Comparison of ENCODE assay signal across 28 cellular contexts in the genomic region with DNA sequence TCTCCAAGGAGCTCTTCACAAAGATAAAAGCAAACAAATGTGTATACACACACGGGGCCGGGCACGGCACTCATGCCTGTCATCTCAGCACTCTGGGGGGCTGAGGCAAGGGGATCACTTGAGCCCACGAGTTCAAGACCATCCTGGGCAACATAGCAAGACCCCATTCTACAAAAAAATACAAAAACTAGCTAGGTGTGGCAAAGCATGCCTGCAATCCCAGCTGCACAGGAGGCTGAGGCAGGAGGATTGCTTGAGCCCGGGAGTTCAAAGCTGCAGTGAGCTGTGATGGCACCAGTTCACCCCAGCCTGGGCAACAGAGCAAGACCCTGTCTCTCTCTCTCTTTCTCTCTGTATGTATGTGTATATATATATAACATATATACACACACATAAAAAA. TPM values are rescaled to one million over a fixed set of nuclear protein-coding genes. Genes with fewer than 3 reads are reported as not detected.
"Had no signal": no experiment of that assay in that cellular context is flagged by ENCODE, and none has a peak within 500 bp of the region (broad histone marks: within the 10 kb centered on the region; RNA-seq: fewer than 3 reads in every experiment).

No MANE protein-coding gene starts in this region.

- H3K4me3 Mint-ChIP-seq: activated naive CD8-positive, alpha-beta T cell treated with anti-CD3 and anti-CD28 coated beads for 36 hours; activated T-cell treated with anti-CD3 and anti-CD28 coated beads, Interleukin-2, amount 50 U/mL, for 4 hours; central memory CD8-positive, alpha-beta T cell; natural killer cell; stimulated activated memory B cell treated with anti-CD40 and anti-IgM and Interleukin-4, amounts not matched to agents 10 μg/mL and 1 μg/mL and 100 μg/mL, for 72 hours had no signal

- FAIRE-seq: colon, urothelium cell line had no signal

- DNase-seq: activated CD4-positive, alpha-beta T cell treated with anti-CD3 and anti-CD28 coated beads for 4 hours; activated CD4-positive, alpha-beta T cell treated with anti-CD3 and anti-CD28 coated beads, Interleukin-2, amount 50 U/mL, for 48 hours; activated CD4-positive, CD25-positive, alpha-beta regulatory T cell; activated CD8-positive, alpha-beta memory T cell treated with anti-CD3 and anti-CD28 coated beads, Interleukin-2, amount 50 U/mL, for 48 hours; activated naive CD4-positive, alpha-beta T cell treated with Interleukin-2 at 50 U/mL for 16 hours; activated naive CD8-positive, alpha-beta T cell treated with anti-CD3 and anti-CD28 coated beads for 36 hours; activated T-cell treated with anti-CD3 and anti-CD28 coated beads, Interleukin-2, amount 50 U/mL, for 4 hours; dorsolateral prefrontal cortex; gastrocnemius medialis; hippocampal formation; kidney glomerular epithelial cell; left ventricle myocardium inferior; mammary epithelial cell; midbrain; natural killer cell; sigmoid colon; stimulated activated CD4-positive, alpha-beta T cell treated with anti-CD3 and anti-CD28 coated beads, Interleukin-15, amount 100 ng/mL, for 24 hours; stomach had no signal

- H3K4me1 Mint-ChIP-seq: activated naive CD8-positive, alpha-beta T cell treated with anti-CD3 and anti-CD28 coated beads for 36 hours; central memory CD8-positive, alpha-beta T cell; stimulated activated memory B cell treated with anti-CD40 and anti-IgM and Interleukin-4, amounts not matched to agents 10 μg/mL and 1 μg/mL and 100 μg/mL, for 72 hours had no signal

- H3K36me3 ChIP-seq: breast epithelium had no signal

- ATAC-seq: activated T-cell treated with anti-CD3 and anti-CD28 coated beads, Interleukin-2, amount 50 U/mL, for 4 hours; gastrocnemius medialis; natural killer cell; stimulated activated memory B cell treated with anti-CD40 and anti-IgM and Interleukin-4, amounts not matched to agents 10 μg/mL and 1 μg/mL and 100 μg/mL, for 72 hours had no signal

- H3K4me1 ChIP-seq: breast epithelium, esophagus muscularis mucosa, gastrocnemius medialis, left ventricle myocardium inferior, sigmoid colon, stomach, suprapubic skin, tibial nerve had no signal

- H3K4me2 ChIP-seq: smooth muscle cell had no signal

- H3K9me3 ChIP-seq: breast epithelium, esophagus muscularis mucosa, gastrocnemius medialis, left ventricle myocardium inferior, sigmoid colon, stomach, suprapubic skin, tibial nerve had no signal

- H3K27ac ChIP-seq: breast epithelium, dorsolateral prefrontal cortex, esophagus muscularis mucosa, gastrocnemius medialis, left ventricle myocardium inferior, sigmoid colon, stomach, suprapubic skin, tibial nerve had no signal

- H3K36me3 Mint-ChIP-seq: activated naive CD8-positive, alpha-beta T cell treated with anti-CD3 and anti-CD28 coated beads for 36 hours; natural killer cell had no signal

- H3K4me3 ChIP-seq: breast epithelium, dorsolateral prefrontal cortex, esophagus muscularis mucosa, gastrocnemius medialis, left ventricle myocardium inferior, sigmoid colon, smooth muscle cell, stomach, suprapubic skin, tibial nerve had no signal

- H3K27me3 ChIP-seq: breast epithelium, dorsolateral prefrontal cortex, esophagus muscularis mucosa, gastrocnemius medialis, sigmoid colon, stomach, suprapubic skin, tibial nerve had no signal

- H3K9me3 Mint-ChIP-seq: activated naive CD8-positive, alpha-beta T cell treated with anti-CD3 and anti-CD28 coated beads for 36 hours; activated T-cell treated with anti-CD3 and anti-CD28 coated beads, Interleukin-2, amount 50 U/mL, for 4 hours; central memory CD8-positive, alpha-beta T cell; natural killer cell; stimulated activated memory B cell treated with anti-CD40 and anti-IgM and Interleukin-4, amounts not matched to agents 10 μg/mL and 1 μg/mL and 100 μg/mL, for 72 hours had no signal

- H3K27ac Mint-ChIP-seq: activated naive CD8-positive, alpha-beta T cell treated with anti-CD3 and anti-CD28 coated beads for 36 hours; natural killer cell; stimulated activated memory B cell treated with anti-CD40 and anti-IgM and Interleukin-4, amounts not matched to agents 10 μg/mL and 1 μg/mL and 100 μg/mL, for 72 hours had no signal

- H3K27me3 Mint-ChIP-seq: activated naive CD8-positive, alpha-beta T cell treated with anti-CD3 and anti-CD28 coated beads for 36 hours; central memory CD8-positive, alpha-beta T cell; stimulated activated memory B cell treated with anti-CD40 and anti-IgM and Interleukin-4, amounts not matched to agents 10 μg/mL and 1 μg/mL and 100 μg/mL, for 72 hours had no signal

RNA-seq across cellular contexts. Expression of gene AMZ1, which starts 33.9 kb away (rescaled TPM):
- total RNA-seq: activated CD8-positive, alpha-beta memory T cell treated with anti-CD3 and anti-CD28 coated beads for 36 hours; gastrocnemius medialis had no signal
